ENCODE assay signal across 1 cellular context in genomic region chr19:6091771-6092291, GRCh38.
TF ChIP-seq lines count a peak whose summit lies in the region.

No MANE protein-coding gene starts in this region.

TF ChIP-seq in HepG2, 621 proteins besides CTCF, POLR2A, EP300 and RAD21 (continued from another document):
- TF ChIP-seq ZFP91 (CRISPR knock-in tag; IDR thresholded peaks at IDR 0.05; ENCODE audit: borderline replicate concordance) (no peak), TEF (CRISPR knock-in tag; IDR thresholded peaks at IDR 0.05) (no peak), PAX8 (CRISPR knock-in tag; IDR thresholded peaks at IDR 0.05; ENCODE audit: borderline replicate concordance) (no peak), E2F2 (CRISPR knock-in tag; IDR thresholded peaks at IDR 0.05; ENCODE audit: borderline replicate concordance) (no peak), ELF1 (CRISPR knock-in tag; IDR thresholded peaks at IDR 0.05) (no peak), RXRA (CRISPR knock-in tag; IDR thresholded peaks at IDR 0.05) (no peak), ZKSCAN8 (CRISPR knock-in tag; IDR thresholded peaks at IDR 0.05; ENCODE audit: borderline replicate concordance) (no peak), FOXO1 (CRISPR knock-in tag; IDR thresholded peaks at IDR 0.05) (no peak), TRIM24 (CRISPR knock-in tag; IDR thresholded peaks at IDR 0.05) (no peak)
